8 cellular contexts compared by ENCODE assay signal in the genomic region with DNA sequence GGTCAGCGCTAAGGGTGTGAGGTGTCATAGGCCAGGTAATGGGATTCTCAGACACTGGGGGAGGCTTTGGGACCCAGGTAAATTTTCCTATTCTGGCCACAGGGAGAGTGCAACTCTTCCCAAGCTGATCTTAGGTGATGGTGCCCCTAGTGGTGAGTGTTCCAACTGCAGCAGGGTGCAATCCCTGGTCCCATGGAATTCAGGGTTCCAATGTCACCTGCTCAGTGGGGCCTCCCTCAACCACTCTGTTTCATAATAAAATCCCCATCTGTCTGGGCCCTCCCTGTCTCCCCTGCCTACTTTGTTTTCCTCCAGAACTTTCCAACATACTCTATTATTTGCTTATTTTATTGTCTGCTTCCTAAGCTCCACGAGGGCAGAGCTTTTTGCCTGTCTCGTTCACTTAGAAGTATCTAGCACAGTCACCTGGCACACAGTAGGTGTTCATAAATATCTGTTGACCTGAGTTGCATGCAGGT. TPM values are rescaled to one million over a fixed set of nuclear protein-coding genes. Genes with fewer than 3 reads are reported as not detected.
DNase-seq lines count a peak whose midpoint lies in the region; ATAC-seq and TF ChIP-seq lines count a peak whose summit lies in the region.

No MANE protein-coding gene starts in this region.

- H3K4me3 Mint-ChIP-seq in activated B cell treated with CpG ODN at 0.5 μM for 24 hours (no peak overlapping the region), memory B cell (no peak overlapping the region)

- POLR2A ChIA-PET in activated B cell treated with CpG ODN at 0.5 μM for 24 hours (lab: Charles Lee): no interaction called here

- H3K36me3 Mint-ChIP-seq in activated B cell treated with CpG ODN at 0.5 μM for 24 hours (ENCODE audit: low read depth) (no peaks in the 10 kb centered on the region), memory B cell (peaks cover 2% of the 10 kb centered on the region)

- CTCF ChIA-PET in activated B cell treated with CpG ODN at 0.5 μM for 24 hours (lab: Charles Lee): interaction anchor here (1.1 to 1.3 kb wide), 4 partner anchors 11 to 34 kb away, joined by 3 to 5 read pairs (median 3); no protein-coding TSS in a partner anchor

- H3K4me3 ChIP-seq in choroid plexus epithelial cell (ENCODE audit: low read depth, low read length): no peak overlapping the region

- H3K27ac Mint-ChIP-seq in activated B cell treated with CpG ODN at 0.5 μM for 24 hours (no peak overlapping the region), memory B cell (no peak overlapping the region)

- H3K4me1 Mint-ChIP-seq in activated B cell treated with CpG ODN at 0.5 μM for 24 hours: peaks cover 5% of the 10 kb centered on the region
- H3K4me1 Mint-ChIP-seq in memory B cell: peaks cover 3% of the 10 kb centered on the region

- ATAC-seq in activated B cell treated with CpG ODN at 0.5 μM for 24 hours (ENCODE audit: low read depth): no peak
- no peak for ATAC-seq in memory B cell (ENCODE audit: low read depth)
- no peak for ATAC-seq in GM21619 (IDR thresholded peaks at IDR 0.05; ENCODE audit: unreplicated experiment)

- H3K9me3 Mint-ChIP-seq in activated B cell treated with CpG ODN at 0.5 μM for 24 hours (no peaks in the 10 kb centered on the region), memory B cell (peaks cover 2% of the 10 kb centered on the region)

- H3K27me3 Mint-ChIP-seq in activated B cell treated with CpG ODN at 0.5 μM for 24 hours: peaks cover 7% of the 10 kb centered on the region
- H3K27me3 Mint-ChIP-seq in memory B cell: peaks cover 9% of the 10 kb centered on the region

- DNase-seq in D341Med (ENCODE audit: low spot score) (peak; percentile 77), HPDE6-E6E7 (ENCODE audit: extremely low spot score) (peak; percentile 28), activated B cell treated with CpG ODN at 0.5 μM for 24 hours (peak; percentile 42), choroid plexus epithelial cell (ENCODE audit: low read depth) (peak; percentile 50), memory B cell (ENCODE audit: low spot score in 2 of 2) (peak; percentile 39 to 59), GF-D8 (lab: John Stamatoyannopoulos, UW) (no peak)
- peak; percentile 12 to 28 for DNase-seq in stimulated activated CD8-positive, alpha-beta memory T cell treated with anti-CD3 and anti-CD28 coated beads, Interleukin-4, amount 100 ng/mL, for 4 hours (ENCODE audit: low read depth in 2 of 2, low spot score in 1 of 2)

- peak; percentile 91 for TF ChIP-seq CTCF in activated B cell treated with CpG ODN at 0.5 μM for 24 hours (IDR thresholded peaks at IDR 0.05)
- TF ChIP-seq CTCF in choroid plexus epithelial cell (conservative IDR thresholded peaks at IDR 0.05; ENCODE audit: low read depth, low read length): peak; percentile 87

- intact Hi-C loops in activated B cell treated with CpG ODN at 0.5 μM for 24 hours (cut with micrococcal nuclease): loop anchor here (2.0 kb wide), 1 partner anchor 48 kb away; no protein-coding TSS in a partner anchor

RNA-seq across cellular contexts. Expression of a gene that starts 2.9 kb away (rescaled TPM):
- total RNA-seq in activated B cell treated with CpG ODN at 0.5 μM for 24 hours: 0.05 and 0.09 TPM in 2 replicates

RNA-seq across cellular contexts. Expression of a gene that starts 28.6 kb away (rescaled TPM):
- total RNA-seq in activated B cell treated with CpG ODN at 0.5 μM for 24 hours: not detected in 2 replicates
